In genomic region chr15:75065467-75065850, GRCh38 we compare ENCODE assay signal across 9 cellular contexts. TPM values are rescaled to one million over a fixed set of nuclear protein-coding genes. Genes with fewer than 3 reads are reported as not detected.
DNase-seq lines count a peak whose midpoint lies in the region; ATAC-seq and TF ChIP-seq lines count a peak whose summit lies in the region.
"Had no signal": no experiment of that assay in that cellular context is flagged by ENCODE, and none has a peak within 500 bp of the region (broad histone marks: within the 10 kb centered on the region; RNA-seq: fewer than 3 reads in every experiment).

No MANE protein-coding gene starts in this region.

- H3K9me3 Mint-ChIP-seq in Caco-2 (ENCODE audit: unreplicated experiment), result no peaks in the 10 kb centered on the region

- H3K18ac ChIP-seq in mesendoderm (ENCODE audit: low read length), result no peak overlapping the region

- H2AK5ac ChIP-seq in mesendoderm (ENCODE audit: low read length), result no peak overlapping the region

- H3K4me3 Mint-ChIP-seq in Caco-2 (ENCODE audit: unreplicated experiment), result peak overlapping the region; percentile 65

- no peak overlapping the region for H2BK5ac ChIP-seq in mesendoderm (ENCODE audit: low read length)

- H2AFZ ChIP-seq in smooth muscle cell (ENCODE audit: low read depth), result no peak overlapping the region

- H3K36me3 ChIP-seq in Caco-2 (ENCODE audit: control insufficient read depth, insufficient read depth, low read length) (no peaks in the 10 kb centered on the region), mesendoderm (ENCODE audit: control insufficient read depth, insufficient read depth, low read length) (no peaks in the 10 kb centered on the region), smooth muscle cell (ENCODE audit: low read depth) (no peaks in the 10 kb centered on the region)

- H3K4me2 ChIP-seq in mesendoderm (ENCODE audit: low read length) (no peak overlapping the region), smooth muscle cell (no peak overlapping the region)

- no CpG with 5 or more reads among the region's 1 CpG for WGBS in mesendoderm (ENCODE audit: extremely low coverage, insufficient coverage, low lambda C conversion rate)
- 100% methylated on average over 1 of the region's 1 CpG for WGBS in smooth muscle cell (ENCODE audit: low lambda C conversion rate)

- H3K27ac Mint-ChIP-seq in Caco-2 (ENCODE audit: unreplicated experiment), result peak overlapping the region; percentile 92

- H3K9ac ChIP-seq in mesendoderm (ENCODE audit: low read length), result no peak overlapping the region
- H3K9ac ChIP-seq in smooth muscle cell (ENCODE audit: low read depth), result no peak overlapping the region

- no peaks in the 10 kb centered on the region for H3F3A ChIP-seq in smooth muscle cell (ENCODE audit: low read depth)

- H3K27ac ChIP-seq in mesendoderm (ENCODE audit: low read depth, low read length) (peak overlapping the region; percentile 45), smooth muscle cell (ENCODE audit: low read depth) (no peak overlapping the region)

- POLR2A ChIA-PET in Caco-2 (lab: Charles Lee), result interaction anchor here (0.6 to 2.0 kb wide), 9 partner anchors 8 to 768 kb away, joined by 3 to 17 read pairs (median 5); partner anchors contain the start of genes C15orf39, PPCDC and RPP25

- H3K4me1 ChIP-seq in Caco-2 (peaks cover 66% of the 10 kb centered on the region), mesendoderm (ENCODE audit: control insufficient read depth, low read depth, low read length) (no peaks in the 10 kb centered on the region), smooth muscle cell (ENCODE audit: low read depth) (peaks cover 5% of the 10 kb centered on the region)

- H4K8ac ChIP-seq in mesendoderm (ENCODE audit: low read depth, low read length), result no peak overlapping the region

- H2BK120ac ChIP-seq in mesendoderm (ENCODE audit: low read depth, low read length), result no peak overlapping the region

- H3K79me1 ChIP-seq in mesendoderm (ENCODE audit: low read length), result no peaks in the 10 kb centered on the region

- H3K9me3 ChIP-seq in Caco-2 (no peaks in the 10 kb centered on the region), smooth muscle cell (replicated peaks; ENCODE audit: low read depth) (peaks cover 8% of the 10 kb centered on the region)

- H3K79me2 ChIP-seq in mesendoderm (ENCODE audit: control insufficient read depth, insufficient read depth, low read length) (no peaks in the 10 kb centered on the region), smooth muscle cell (ENCODE audit: low read depth) (no peaks in the 10 kb centered on the region)

- no TSS peak for BruUV-seq in Caco-2 (replicated peaks; lab: Mats Ljungman, UMichigan)

- no peak overlapping the region for H4K5ac ChIP-seq in mesendoderm (ENCODE audit: low read length)

- TF ChIP-seq CTCF in Caco-2 (IDR thresholded peaks at IDR 0.05; ENCODE audit: insufficient read depth in 1 of 2, low read depth in 1 of 2, low read length in 1 of 2, severe bottlenecking in 1 of 2, unreplicated experiment in 1 of 2) (no peak), smooth muscle cell (IDR thresholded peaks at IDR 0.05; ENCODE audit: borderline replicate concordance, insufficient read depth, poor library complexity, severe bottlenecking) (no peak)

- peaks cover 18% of the 10 kb centered on the region for H3K36me3 Mint-ChIP-seq in Caco-2 (ENCODE audit: insufficient read depth, unreplicated experiment)

- intact Hi-C loops in Caco-2 (cut with micrococcal nuclease; ENCODE audit: unreplicated experiment), result loop anchor here (2.0 to 5.0 kb wide), 2 partner anchors 75 to 97 kb away; no protein-coding TSS in a partner anchor

- H3K4me3 ChIP-seq in Caco-2 (ENCODE audit: low read depth, low read length) (no peak overlapping the region), mesendoderm (ENCODE audit: low read length) (no peak overlapping the region), smooth muscle cell (no peak overlapping the region)

- no peaks in the 10 kb centered on the region for H3K27me3 ChIP-seq in Caco-2 (replicated peaks; ENCODE audit: control insufficient read depth, insufficient read depth, low read length)
- no peaks in the 10 kb centered on the region for H3K27me3 ChIP-seq in mesendoderm (ENCODE audit: insufficient read depth, low read length, poor library complexity)
- no peaks in the 10 kb centered on the region for H3K27me3 ChIP-seq in smooth muscle cell (ENCODE audit: low read depth)

- H3K4ac ChIP-seq in mesendoderm (ENCODE audit: low read depth, low read length), result no peak overlapping the region

- H3K4me1 Mint-ChIP-seq in Caco-2 (ENCODE audit: low read depth, unreplicated experiment), result peaks cover 54% of the 10 kb centered on the region

- DNase-seq in Caco-2 (peak; percentile 61 to 65), NCI-H1436 (lab: John Stamatoyannopoulos, UW) (peak; percentile 81), amniotic epithelial cell (ENCODE audit: low read depth) (peak; percentile 44), mesendoderm (peak; percentile 23), hippocampal formation (lab: John Stamatoyannopoulos, UW) (no peak), smooth muscle cell (lab: John Stamatoyannopoulos, UW; ENCODE audit: unreplicated experiment) (no peak)
- DNase-seq in activated CD4-positive, CD25-positive, alpha-beta regulatory T cell treated with anti-CD3 and anti-CD28 coated beads, Interleukin-2, amount 50 U/mL, for 72 hours, result no peak
- DNase-seq: activated CD4-positive, alpha-beta T cell treated with anti-CD3 and anti-CD28 coated beads, Interleukin-2, amount 50 U/mL, for 4 hours had no signal

- no peak overlapping the region for H3K56ac ChIP-seq in mesendoderm (ENCODE audit: low read length)

- no peaks in the 10 kb centered on the region for H4K20me1 ChIP-seq in smooth muscle cell (ENCODE audit: low read depth)

- H3K27me3 Mint-ChIP-seq in Caco-2 (ENCODE audit: insufficient read depth, unreplicated experiment), result no peaks in the 10 kb centered on the region

- no peak overlapping the region for H3K23ac ChIP-seq in mesendoderm (ENCODE audit: low read length)

- no peak for ATAC-seq in GM21526 (IDR thresholded peaks at IDR 0.05; ENCODE audit: low FRiP score, unreplicated experiment)

- H2BK15ac ChIP-seq in mesendoderm (replicated peaks; ENCODE audit: low read depth), result no peak overlapping the region

- CTCF ChIA-PET in Caco-2 (lab: Charles Lee), result interaction anchor here (0.9 to 1.9 kb wide), 12 partner anchors 8 to 302 kb away, joined by 3 to 11 read pairs (median 6); partner anchors contain the start of gene C15orf39

RNA-seq across cellular contexts. Expression of gene PPCDC, which starts 42.1 kb away (rescaled TPM):
- 14.7 and 18.1 TPM in 2 replicates for total RNA-seq in Caco-2 (2022)
- 10.8 TPM for polyA plus RNA-seq in mesendoderm (2013, experiment 1 of 2)
- polyA plus RNA-seq in mesendoderm (2013, experiment 2 of 2), result 11.7 TPM
- total RNA-seq in smooth muscle cell, result 6.2 and 33.7 TPM in 2 replicates
- polyA plus RNA-seq in smooth muscle cell, result 7.8 and 11.9 TPM in 2 replicates

Comparison
In these comparisons a context has a peak if more than half of its experiments do, and no peak if none do; other contexts are left out.
1. DNase-seq: peak in Caco-2 (2 of 2), NCI-H1436 (single experiment), amniotic epithelial cell (single experiment) and mesendoderm (single experiment); none in hippocampal formation (0 of 2), smooth muscle cell (single experiment) and activated CD4-positive, CD25-positive, alpha-beta regulatory T cell treated with anti-CD3 and anti-CD28 coated beads, Interleukin-2, amount 50 U/mL, for 72 hours (single experiment).